Comparison of ENCODE assay signal across 19 cellular contexts in the genomic region with DNA sequence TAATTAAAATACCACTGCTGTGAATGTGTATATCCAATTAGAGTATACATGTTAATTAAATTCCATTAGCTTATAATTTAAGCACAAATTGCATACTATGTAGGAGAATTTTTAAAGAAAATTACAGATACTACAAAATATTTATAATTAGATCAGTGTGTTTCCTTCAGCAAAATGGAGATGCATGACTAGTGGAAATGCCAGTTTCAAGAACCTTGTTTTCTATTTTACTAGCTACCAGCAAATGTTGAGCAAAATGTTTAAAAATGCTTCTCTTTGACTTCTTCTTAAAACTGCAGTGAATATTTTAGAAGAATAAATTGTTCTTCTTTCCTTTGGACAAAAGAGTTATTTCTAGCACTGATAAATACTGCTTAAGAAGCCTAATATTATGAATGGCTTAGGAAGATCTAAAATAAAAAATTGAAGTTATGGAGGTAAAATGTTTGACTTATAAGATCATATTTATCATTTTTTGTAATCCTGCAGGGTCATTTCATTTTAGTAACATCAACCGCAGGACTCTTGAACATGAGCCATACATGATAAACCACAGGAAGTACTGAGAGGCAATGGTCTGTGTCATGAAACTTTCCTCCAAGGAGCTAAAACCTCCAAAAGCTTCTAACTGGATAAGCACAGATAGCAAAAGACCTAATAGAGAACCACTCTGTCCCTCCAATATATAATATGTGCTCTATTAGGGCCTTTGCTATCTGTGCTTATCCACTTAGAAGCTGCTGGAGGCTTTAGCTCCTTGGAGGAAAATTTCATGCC.
"Had no signal": no experiment of that assay in that cellular context is flagged by ENCODE, and none has a peak within 500 bp of the region (broad histone marks: within the 10 kb centered on the region; RNA-seq: fewer than 3 reads in every experiment).

No MANE protein-coding gene starts in this region.

- H3K27me3 ChIP-seq: gastroesophageal sphincter, heart right ventricle, neural progenitor cell, tibial nerve, vagina had no signal

- FAIRE-seq: islet of Langerhans had no signal

- H3K36me3 ChIP-seq: gastroesophageal sphincter, heart right ventricle, neural progenitor cell, tibial nerve, vagina had no signal

- H3K4me1 Mint-ChIP-seq: activated naive CD4-positive, alpha-beta T cell treated with anti-CD3 and anti-CD28 coated beads, Interleukin-2, amount 10 ng/mL, durations not matched to agents 7 days and 5 days; naive B cell; neural progenitor cell; T-cell had no signal

- H3K4me1 ChIP-seq: gastroesophageal sphincter, heart right ventricle, neural progenitor cell, parathyroid adenoma, tibial nerve, vagina had no signal

- H3K27ac Mint-ChIP-seq: activated naive CD4-positive, alpha-beta T cell treated with anti-CD3 and anti-CD28 coated beads, Interleukin-2, amount 10 ng/mL, durations not matched to agents 7 days and 5 days; neural progenitor cell; T-cell had no signal

- H3K9ac ChIP-seq: neural progenitor cell, parathyroid adenoma had no signal

- H3K27ac ChIP-seq: gastroesophageal sphincter, heart right ventricle, neural progenitor cell, parathyroid adenoma, tibial nerve, vagina, VCaP had no signal

- H3K9me3 ChIP-seq: gastroesophageal sphincter, heart right ventricle, tibial nerve, vagina had no signal

- H3K4me2 ChIP-seq: neural progenitor cell had no signal

- H3K79me2 ChIP-seq: parathyroid adenoma had no signal

- H3K36me3 Mint-ChIP-seq: activated naive CD4-positive, alpha-beta T cell treated with anti-CD3 and anti-CD28 coated beads, Interleukin-2, amount 10 ng/mL, durations not matched to agents 7 days and 5 days; naive B cell; neural progenitor cell; T-cell had no signal

- H3K4me3 ChIP-seq: gastroesophageal sphincter, heart right ventricle, neural progenitor cell, tibial nerve, vagina had no signal

- H2AFZ ChIP-seq: neural progenitor cell, parathyroid adenoma had no signal

- H3K27me3 Mint-ChIP-seq: activated naive CD4-positive, alpha-beta T cell treated with anti-CD3 and anti-CD28 coated beads, Interleukin-2, amount 10 ng/mL, durations not matched to agents 7 days and 5 days had no signal

- H3K4me3 Mint-ChIP-seq: activated naive CD4-positive, alpha-beta T cell treated with anti-CD3 and anti-CD28 coated beads, Interleukin-2, amount 10 ng/mL, durations not matched to agents 7 days and 5 days; naive B cell; neural progenitor cell; T-cell had no signal

- DNase-seq: activated CD4-positive, alpha-beta T cell treated with anti-CD3 and anti-CD28 coated beads, Interleukin-2, amount 50 U/mL, for 48 hours; activated naive CD4-positive, alpha-beta T cell treated with anti-CD3 and anti-CD28 coated beads, Interleukin-2, amount 10 ng/mL, durations not matched to agents 7 days and 5 days; central memory CD4-positive, alpha-beta T cell; cortex of kidney; effector CD4-positive, alpha-beta T cell; heart right ventricle; naive B cell; stimulated activated CD4-positive, alpha-beta T cell treated with anti-CD3 and anti-CD28 coated beads, Interleukin-2, amount 100 ng/mL, for 48 hours; stimulated activated naive CD4-positive, alpha-beta T cell; substantia nigra; T-cell; T-helper 9 cell had no signal
